ENCODE assay signal across 19 cellular contexts in genomic region chr6:156538875-156539660, GRCh38.
A peak's percentile ranks its signal among the peaks of the same experiment; 100 is the strongest.
DNase-seq lines count a peak whose midpoint lies in the region; ATAC-seq and TF ChIP-seq lines count a peak whose summit lies in the region.
"Had no signal": no experiment of that assay in that cellular context is flagged by ENCODE, and none has a peak within 500 bp of the region (broad histone marks: within the 10 kb centered on the region; RNA-seq: fewer than 3 reads in every experiment).

No MANE protein-coding gene starts in this region.

- no peaks in the 10 kb centered on the region for H3K36me3 Mint-ChIP-seq in stimulated activated effector memory CD8-positive, alpha-beta T cell treated with anti-CD3 and anti-CD28 coated beads, Interleukin-12 subunit alpha, Interleukin-12 subunit beta, amount 100 ng/mL, for 72 hours
- H3K36me3 Mint-ChIP-seq: IgD-negative memory B cell had no signal

- peak; percentile 28 for ATAC-seq in stimulated activated effector memory CD8-positive, alpha-beta T cell treated with anti-CD3 and anti-CD28 coated beads, Interleukin-12 subunit alpha, Interleukin-12 subunit beta, amount 100 ng/mL, for 72 hours

- no peaks in the 10 kb centered on the region for H3K36me3 ChIP-seq in esophagus muscularis mucosa
- H3K36me3 ChIP-seq: HAP-1 had no signal

- intact Hi-C loops in esophagus muscularis mucosa (cut with DNase I): no loop called here

- peak; percentile 69 for DNase-seq in NCI-H748 (lab: John Stamatoyannopoulos, UW; ENCODE audit: unreplicated experiment)
- DNase-seq in NCI-H748 treated with DMSO at 0.1 percent for 48 hours (lab: John Stamatoyannopoulos, UW): no peak
- peak; percentile 38 for DNase-seq in NCI-H69 (lab: John Stamatoyannopoulos, UW)
- DNase-seq in esophagus muscularis mucosa (ENCODE audit: extremely low spot score): peak; percentile 90
- DNase-seq in stimulated activated effector memory CD8-positive, alpha-beta T cell treated with anti-CD3 and anti-CD28 coated beads, Interleukin-12 subunit alpha, Interleukin-12 subunit beta, amount 100 ng/mL, for 72 hours (ENCODE audit: low spot score in 2 of 2): no peak
- DNase-seq in T-helper 1 cell: no peak
- DNase-seq in NCI-H2171 treated with DMSO at 0.1 percent for 48 hours (lab: John Stamatoyannopoulos, UW): no peak
- no peak for DNase-seq in stimulated activated CD4-positive, alpha-beta T cell treated with anti-CD3 and anti-CD28 coated beads, Interleukin-2, amount 100 ng/mL, for 48 hours
- DNase-seq: 8988T, DMS53, GDM1, NCI-H1436 treated with DMSO at 0.1 percent for 48 hours, NCI-H2107, NCI-H446, NCI-H82, SHP77 treated with DMSO at 0.1 percent for 48 hours had no signal

- no peaks in the 10 kb centered on the region for H3K4me1 ChIP-seq in esophagus muscularis mucosa

- H3K27ac Mint-ChIP-seq in stimulated activated effector memory CD8-positive, alpha-beta T cell treated with anti-CD3 and anti-CD28 coated beads, Interleukin-12 subunit alpha, Interleukin-12 subunit beta, amount 100 ng/mL, for 72 hours: no peak overlapping the region

- no peaks in the 10 kb centered on the region for H3K9me3 Mint-ChIP-seq in stimulated activated effector memory CD8-positive, alpha-beta T cell treated with anti-CD3 and anti-CD28 coated beads, Interleukin-12 subunit alpha, Interleukin-12 subunit beta, amount 100 ng/mL, for 72 hours

- TF ChIP-seq EP300 in esophagus muscularis mucosa (IDR thresholded peaks at IDR 0.05): no peak

- H3K27me3 ChIP-seq in esophagus muscularis mucosa: no peaks in the 10 kb centered on the region

- H3K4me3 Mint-ChIP-seq in stimulated activated effector memory CD8-positive, alpha-beta T cell treated with anti-CD3 and anti-CD28 coated beads, Interleukin-12 subunit alpha, Interleukin-12 subunit beta, amount 100 ng/mL, for 72 hours: no peak overlapping the region
- H3K4me3 Mint-ChIP-seq: IgD-negative memory B cell had no signal

- no peaks in the 10 kb centered on the region for H3K9me3 ChIP-seq in esophagus muscularis mucosa
- H3K9me3 ChIP-seq: HAP-1 had no signal

- WGBS in esophagus muscularis mucosa: 65% methylated on average over 16 of the region's 16 CpGs

- TF ChIP-seq POLR2A in esophagus muscularis mucosa (IDR thresholded peaks at IDR 0.05; ENCODE audit: low read depth): no peak

- no peak overlapping the region for H3K4me3 ChIP-seq in esophagus muscularis mucosa
- H3K4me3 ChIP-seq: HAP-1 had no signal

- H3K27ac ChIP-seq in esophagus muscularis mucosa (replicated peaks in 1 of 4): no peak overlapping the region
- H3K27ac ChIP-seq: C4-2B had no signal

- no peak for TF ChIP-seq CTCF in esophagus muscularis mucosa (IDR thresholded peaks at IDR 0.05)

- H3K4me1 Mint-ChIP-seq in stimulated activated effector memory CD8-positive, alpha-beta T cell treated with anti-CD3 and anti-CD28 coated beads, Interleukin-12 subunit alpha, Interleukin-12 subunit beta, amount 100 ng/mL, for 72 hours: no peaks in the 10 kb centered on the region

Comparison
In these comparisons a context has a peak if more than half of its experiments do, and no peak if none do; other contexts are left out.
1. DNase-seq: peak in NCI-H748 (single experiment), NCI-H69 (single experiment) and esophagus muscularis mucosa (single experiment); none in NCI-H748 treated with DMSO at 0.1 percent for 48 hours (single experiment), stimulated activated effector memory CD8-positive, alpha-beta T cell treated with anti-CD3 and anti-CD28 coated beads, Interleukin-12 subunit alpha, Interleukin-12 subunit beta, amount 100 ng/mL, for 72 hours (0 of 2), T-helper 1 cell (0 of 5), NCI-H2171 treated with DMSO at 0.1 percent for 48 hours (single experiment) and stimulated activated CD4-positive, alpha-beta T cell treated with anti-CD3 and anti-CD28 coated beads, Interleukin-2, amount 100 ng/mL, for 48 hours (0 of 2).